Comparison of ENCODE assay signal across 6 cellular contexts in genomic region chr6:43662948-43663347, GRCh38. TPM values are rescaled to one million over a fixed set of nuclear protein-coding genes. Genes with fewer than 3 reads are reported as not detected.
"Had no signal": no experiment of that assay in that cellular context is flagged by ENCODE, and none has a peak within 500 bp of the region (broad histone marks: within the 10 kb centered on the region; RNA-seq: fewer than 3 reads in every experiment).

No MANE protein-coding gene starts in this region.

RNA-seq across cellular contexts. Expression of gene RSPH9, which starts 18.1 kb away (rescaled TPM):
- total RNA-seq: left lobe of liver; mesenteric fat pad; myocyte; naive thymus-derived CD4-positive, alpha-beta T cell had no signal
- polyA plus RNA-seq: keratinocyte, mammary epithelial cell had no signal
